Comparison of ENCODE assay signal across 8 cellular contexts in genomic region chr9:34377402-34377741, GRCh38. TPM values are rescaled to one million over a fixed set of nuclear protein-coding genes. Genes with fewer than 3 reads are reported as not detected.
DNase-seq lines count a peak whose midpoint lies in the region; ATAC-seq lines count a peak whose summit lies in the region.

No MANE protein-coding gene starts in this region.

- H3K4me3 ChIP-seq in iPS-20b (ENCODE audit: low read length), result peak overlapping the region; percentile 88

- peaks cover 16% of the 10 kb centered on the region for H3K4me1 ChIP-seq in iPS-20b (ENCODE audit: insufficient read depth, low read length)

- H3K9ac ChIP-seq in iPS-20b (ENCODE audit: low read depth, low read length), result peak overlapping the region; percentile 55; the same call in 1 of the 2 replicates

- no peak for DNase-seq in activated CD4-positive, alpha-beta T cell treated with anti-CD3 and anti-CD28 coated beads, Interleukin-2, amount 10 ng/mL, durations not matched to agents 24 days and 14 days
- DNase-seq in activated CD4-positive, alpha-beta T cell treated with anti-CD3 and anti-CD28 coated beads for 48 hours, result no peak
- DNase-seq in ACHN, result no peak

- no peaks in the 10 kb centered on the region for H3K9me3 Mint-ChIP-seq in activated CD4-positive, alpha-beta T cell treated with anti-CD3 and anti-CD28 coated beads, Interleukin-2, amount 10 ng/mL, durations not matched to agents 24 days and 14 days
- H3K9me3 Mint-ChIP-seq in activated naive CD8-positive, alpha-beta T cell (ENCODE audit: low read depth), result no peaks in the 10 kb centered on the region
- no peaks in the 10 kb centered on the region for H3K9me3 Mint-ChIP-seq in stimulated activated memory B cell treated with anti-CD40 and anti-IgM and Interleukin-4, amounts not matched to agents 10 μg/mL and 1 μg/mL and 100 μg/mL, for 72 hours

- H3K36me3 Mint-ChIP-seq in activated CD4-positive, alpha-beta T cell treated with anti-CD3 and anti-CD28 coated beads, Interleukin-2, amount 10 ng/mL, durations not matched to agents 24 days and 14 days (ENCODE audit: low read depth), result no peaks in the 10 kb centered on the region
- H3K36me3 Mint-ChIP-seq in activated naive CD8-positive, alpha-beta T cell, result no peaks in the 10 kb centered on the region
- no peaks in the 10 kb centered on the region for H3K36me3 Mint-ChIP-seq in stimulated activated memory B cell treated with anti-CD40 and anti-IgM and Interleukin-4, amounts not matched to agents 10 μg/mL and 1 μg/mL and 100 μg/mL, for 72 hours

- H3K4me3 Mint-ChIP-seq in activated CD4-positive, alpha-beta T cell treated with anti-CD3 and anti-CD28 coated beads, Interleukin-2, amount 10 ng/mL, durations not matched to agents 24 days and 14 days, result peak overlapping the region; percentile 89
- peak overlapping the region; percentile 92 for H3K4me3 Mint-ChIP-seq in activated naive CD8-positive, alpha-beta T cell
- H3K4me3 Mint-ChIP-seq in stimulated activated memory B cell treated with anti-CD40 and anti-IgM and Interleukin-4, amounts not matched to agents 10 μg/mL and 1 μg/mL and 100 μg/mL, for 72 hours, result peak overlapping the region; percentile 89

- no peaks in the 10 kb centered on the region for H3K9me3 ChIP-seq in iPS-20b (ENCODE audit: insufficient read depth, low read depth, low read length)

- no peaks in the 10 kb centered on the region for H3K36me3 ChIP-seq in iPS-20b (ENCODE audit: insufficient read depth, low read depth, low read length)

- H3K27me3 ChIP-seq in iPS-20b (ENCODE audit: insufficient read depth, low read length), result peaks cover 61% of the 10 kb centered on the region

- H3K4me1 Mint-ChIP-seq in activated CD4-positive, alpha-beta T cell treated with anti-CD3 and anti-CD28 coated beads, Interleukin-2, amount 10 ng/mL, durations not matched to agents 24 days and 14 days, result peaks cover 41% of the 10 kb centered on the region
- H3K4me1 Mint-ChIP-seq in activated naive CD8-positive, alpha-beta T cell (ENCODE audit: low read depth), result peaks cover 41% of the 10 kb centered on the region
- peaks cover 32% of the 10 kb centered on the region for H3K4me1 Mint-ChIP-seq in stimulated activated memory B cell treated with anti-CD40 and anti-IgM and Interleukin-4, amounts not matched to agents 10 μg/mL and 1 μg/mL and 100 μg/mL, for 72 hours

- intact Hi-C loops in activated CD4-positive, alpha-beta T cell treated with anti-CD3 and anti-CD28 coated beads, Interleukin-2, amount 10 ng/mL, durations not matched to agents 24 days and 14 days (cut with micrococcal nuclease), result loop anchor here (2.0 kb wide), 3 partner anchors 49 to 561 kb away; partner anchors contain the start of genes DCAF12, KIF24, NUDT2 and UBE2R2

- in situ Hi-C loops in ACHN (cut with HindIII; ENCODE audit: low pct_ligation_motif_present, low pct_unique_long_range_greater_than_20kb, low sequenced_read_pairs), result no loop called here

- H3K27ac ChIP-seq in iPS-20b (ENCODE audit: low read length), result no peak overlapping the region

- H3K27me3 Mint-ChIP-seq in activated CD4-positive, alpha-beta T cell treated with anti-CD3 and anti-CD28 coated beads, Interleukin-2, amount 10 ng/mL, durations not matched to agents 24 days and 14 days, result peaks cover 5% of the 10 kb centered on the region
- H3K27me3 Mint-ChIP-seq in activated naive CD8-positive, alpha-beta T cell, result no peaks in the 10 kb centered on the region
- H3K27me3 Mint-ChIP-seq in stimulated activated memory B cell treated with anti-CD40 and anti-IgM and Interleukin-4, amounts not matched to agents 10 μg/mL and 1 μg/mL and 100 μg/mL, for 72 hours, result no peaks in the 10 kb centered on the region

- H3K27ac Mint-ChIP-seq in activated CD4-positive, alpha-beta T cell treated with anti-CD3 and anti-CD28 coated beads, Interleukin-2, amount 10 ng/mL, durations not matched to agents 24 days and 14 days, result no peak overlapping the region
- no peak overlapping the region for H3K27ac Mint-ChIP-seq in activated naive CD8-positive, alpha-beta T cell
- H3K27ac Mint-ChIP-seq in stimulated activated memory B cell treated with anti-CD40 and anti-IgM and Interleukin-4, amounts not matched to agents 10 μg/mL and 1 μg/mL and 100 μg/mL, for 72 hours, result peak overlapping the region; percentile 66

- ATAC-seq in stimulated activated memory B cell treated with anti-CD40 and anti-IgM and Interleukin-4, amounts not matched to agents 10 μg/mL and 1 μg/mL and 100 μg/mL, for 72 hours, result no peak
- ATAC-seq in GM21619 (IDR thresholded peaks at IDR 0.05; ENCODE audit: unreplicated experiment) (no peak), HG03108 (IDR thresholded peaks at IDR 0.05; ENCODE audit: unreplicated experiment) (no peak)

RNA-seq across cellular contexts. Expression of gene MYORG, which starts 0.7 kb away (rescaled TPM):
- total RNA-seq in activated CD4-positive, alpha-beta T cell treated with anti-CD3 and anti-CD28 coated beads, Interleukin-2, amount 10 ng/mL, durations not matched to agents 24 days and 14 days, result 1.4 TPM in 2 replicates

RNA-seq across cellular contexts. Expression of gene NUDT2, which starts 48.0 kb away (rescaled TPM):
- total RNA-seq in activated CD4-positive, alpha-beta T cell treated with anti-CD3 and anti-CD28 coated beads, Interleukin-2, amount 10 ng/mL, durations not matched to agents 24 days and 14 days, result 30.4 and 31.9 TPM in 2 replicates

RNA-seq across cellular contexts. Expression of gene KIF24, which starts 48.3 kb away (rescaled TPM):
- 5.9 and 6.2 TPM in 2 replicates for total RNA-seq in activated CD4-positive, alpha-beta T cell treated with anti-CD3 and anti-CD28 coated beads, Interleukin-2, amount 10 ng/mL, durations not matched to agents 24 days and 14 days
